Comparison of ENCODE assay signal across 8 cellular contexts in the genomic region with DNA sequence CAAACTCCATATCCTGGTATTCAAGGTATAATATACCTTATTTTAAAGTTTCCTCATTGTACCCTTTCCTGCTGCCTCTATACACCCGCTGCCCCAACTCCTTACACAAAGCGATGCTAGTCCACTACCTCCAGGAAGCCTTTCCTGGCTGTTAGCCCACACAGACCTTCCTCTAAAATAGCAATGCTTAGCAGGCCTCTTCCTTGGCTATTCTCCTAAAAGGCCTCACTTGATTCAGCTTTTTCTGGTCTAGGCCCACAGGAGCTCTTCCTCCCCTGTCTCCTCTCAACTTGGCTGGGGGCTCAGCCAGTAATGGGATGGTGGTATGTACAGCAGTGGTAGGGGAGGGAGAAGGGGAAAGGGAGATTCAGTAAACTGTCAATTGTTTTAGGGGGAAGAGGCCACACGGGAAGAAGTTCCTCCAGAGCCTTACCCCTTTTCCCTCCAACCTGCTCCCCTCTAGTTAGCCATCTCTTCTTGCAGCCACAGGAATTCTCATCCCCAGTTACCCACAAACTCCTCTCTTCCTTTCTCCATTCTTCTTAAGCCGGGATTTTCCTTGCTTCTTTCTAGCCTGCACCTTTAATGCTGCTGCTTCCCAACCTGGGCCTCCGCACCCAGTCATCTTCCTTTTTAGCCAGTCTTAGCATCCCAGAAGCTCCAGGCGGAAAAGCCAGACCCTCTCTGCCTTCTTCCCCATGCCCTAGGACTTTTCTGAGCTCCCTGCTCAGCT. TPM values are rescaled to one million over a fixed set of nuclear protein-coding genes. Genes with fewer than 3 reads are reported as not detected.
DNase-seq lines count a peak whose midpoint lies in the region; ATAC-seq and TF ChIP-seq lines count a peak whose summit lies in the region.

No MANE protein-coding gene starts in this region.

- H3K36me3 Mint-ChIP-seq in naive thymus-derived CD4-positive, alpha-beta T cell, result peaks cover 0 to 25% (median 18%) of the 10 kb centered on the region in 5 donors

- peaks cover 26 to 42% (median 34%) of the 10 kb centered on the region in 7 donors for H3K4me1 Mint-ChIP-seq in naive thymus-derived CD4-positive, alpha-beta T cell

- H3K9me3 Mint-ChIP-seq in naive thymus-derived CD4-positive, alpha-beta T cell, result no peaks in the 10 kb centered on the region

- intact Hi-C loops in naive thymus-derived CD4-positive, alpha-beta T cell (cut with micrococcal nuclease), result loop anchor here in 1 of 2 donors (5.0 kb wide), 1 partner anchor 301 kb away; the partner anchor contains the start of gene MKNK1
- intact Hi-C loops in posterior vena cava (cut with DNase I), result loop anchor here in 1 of 2 donors (5.0 kb wide), 1 partner anchor 41 kb away; the partner anchor contains the start of gene NSUN4

- H3K4me3 Mint-ChIP-seq in naive thymus-derived CD4-positive, alpha-beta T cell, result peak overlapping the region; percentile 94 to 99 (median 98)

- peaks cover 0 to 2% (median 0%) of the 10 kb centered on the region in 5 donors for H3K27me3 Mint-ChIP-seq in naive thymus-derived CD4-positive, alpha-beta T cell

- POLR2A ChIA-PET in naive thymus-derived CD4-positive, alpha-beta T cell (lab: Charles Lee), result interaction anchor here (0.8 kb wide), 1 partner anchor 714 kb away, joined by 3 read pairs; no protein-coding TSS in a partner anchor

- H3K36me3 ChIP-seq in BE2C, result peaks cover 8% of the 10 kb centered on the region
- peaks cover 58% of the 10 kb centered on the region for H3K36me3 ChIP-seq in MG63
- H3K36me3 ChIP-seq in naive thymus-derived CD4-positive, alpha-beta T cell (ENCODE audit: control insufficient read depth in 2 of 3, insufficient read depth in 3 of 3, low read length in 3 of 3), result peaks cover 0 to 34% (median 9%) of the 10 kb centered on the region in 3 experiments

- H3K4me3 ChIP-seq in BE2C (ENCODE audit: low read depth, low read length) (peak overlapping the region; percentile 97), MG63 (peak overlapping the region; percentile 88)
- peak overlapping the region; percentile 83 for H3K4me3 ChIP-seq in naive thymus-derived CD4-positive, alpha-beta T cell (ENCODE audit: low read length)

- peak overlapping the region; percentile 98 for H3K27ac ChIP-seq in naive thymus-derived CD4-positive, alpha-beta T cell (ENCODE audit: low read depth, low read length)

- DNase-seq in BE2C, result no peak
- peak; percentile 48 for DNase-seq in MG63
- DNase-seq in dermis blood vessel endothelial cell, result peak; percentile 66
- DNase-seq in naive thymus-derived CD4-positive, alpha-beta T cell, result no peak
- DNase-seq in posterior vena cava (ENCODE audit: low spot score), result no peak
- DNase-seq in NCI-H1048 (lab: John Stamatoyannopoulos, UW), result no peak
- DNase-seq in stimulated activated CD4-positive, alpha-beta T cell treated with anti-CD3 and anti-CD28 coated beads, Interleukin-2, amount 100 ng/mL, for 48 hours, result no peak
- DNase-seq in HK-2 (ENCODE audit: unreplicated experiment), result no peak

- CTCF ChIA-PET in naive thymus-derived CD4-positive, alpha-beta T cell (lab: Charles Lee), result interaction anchor here (0.6 to 1.0 kb wide), 4 partner anchors 13 to 556 kb away, joined by 3 to 5 read pairs (median 4); no protein-coding TSS in a partner anchor

- H3K27ac Mint-ChIP-seq in naive thymus-derived CD4-positive, alpha-beta T cell, result peak overlapping the region; percentile 14 to 99 (median 96)

- no peaks in the 10 kb centered on the region for H3K4me1 ChIP-seq in BE2C
- peaks cover 19 to 25% of the 10 kb centered on the region in 2 donors for H3K4me1 ChIP-seq in naive thymus-derived CD4-positive, alpha-beta T cell (ENCODE audit: control insufficient read depth in 2 of 2, insufficient read depth in 2 of 2, low read length in 2 of 2)

- no peak for TF ChIP-seq CTCF in BE2C (IDR thresholded peaks at IDR 0.05; ENCODE audit: low read depth, low read length)

- H3K27me3 ChIP-seq in BE2C, result no peaks in the 10 kb centered on the region
- H3K27me3 ChIP-seq in MG63, result no peaks in the 10 kb centered on the region
- no peaks in the 10 kb centered on the region for H3K27me3 ChIP-seq in naive thymus-derived CD4-positive, alpha-beta T cell (ENCODE audit: control insufficient read depth in 2 of 2, insufficient read depth in 2 of 2, low read length in 2 of 2)

- no peaks in the 10 kb centered on the region for H3K9me3 ChIP-seq in BE2C
- H3K9me3 ChIP-seq in MG63, result no peaks in the 10 kb centered on the region
- no peaks in the 10 kb centered on the region for H3K9me3 ChIP-seq in naive thymus-derived CD4-positive, alpha-beta T cell (ENCODE audit: control insufficient read depth in 2 of 3, low read length in 3 of 3)

- ATAC-seq in naive thymus-derived CD4-positive, alpha-beta T cell, result no peak

RNA-seq across cellular contexts. Expression of gene LRRC41, which starts 2.6 kb away (rescaled TPM):
- 40.4 TPM for polyA plus RNA-seq in BE2C (2012; ENCODE audit: insufficient read depth, insufficient read length, low read depth)
- total RNA-seq in MG63 (2014; rRNA removed; shearing (Covaris generic); ENCODE audit: low replicate concordance), result 70.5 and 101 TPM in 2 replicates
- 76.6 and 85.2 TPM in 2 replicates for total RNA-seq in dermis blood vessel endothelial cell
- total RNA-seq in naive thymus-derived CD4-positive, alpha-beta T cell, result 10 to 100 TPM; 34.4 to 50.5 (median 37.2) TPM
- polyA plus RNA-seq in naive thymus-derived CD4-positive, alpha-beta T cell, result 10 to 100 TPM; 52.0 to 63.4 TPM
- 10 to 100 TPM; 40.7 to 45.3 TPM for total RNA-seq in posterior vena cava

RNA-seq across cellular contexts. Expression of gene UQCRH, which starts 2.7 kb away (rescaled TPM):
- polyA plus RNA-seq in BE2C (2012; ENCODE audit: insufficient read depth, insufficient read length, low read depth), result 422 TPM
- total RNA-seq in MG63 (2014; rRNA removed; shearing (Covaris generic); ENCODE audit: low replicate concordance), result 768 and 982 TPM in 2 replicates
- total RNA-seq in dermis blood vessel endothelial cell (236 and 706 TPM in 2 replicates), posterior vena cava (100 to 1,000 TPM; 127 to 149 TPM)
- total RNA-seq in naive thymus-derived CD4-positive, alpha-beta T cell, result 100 to 1,000 TPM; 107 to 260 (median 127) TPM
- polyA plus RNA-seq in naive thymus-derived CD4-positive, alpha-beta T cell, result 100 to 1,000 TPM; 303 to 332 TPM

RNA-seq across cellular contexts. Expression of gene NSUN4, which starts 39.8 kb away (rescaled TPM):
- 18.8 TPM for polyA plus RNA-seq in BE2C (2012; ENCODE audit: insufficient read depth, insufficient read length, low read depth)
- total RNA-seq in MG63 (2014; rRNA removed; shearing (Covaris generic); ENCODE audit: low replicate concordance), result 7.7 and 16.7 TPM in 2 replicates
- total RNA-seq in dermis blood vessel endothelial cell (17.5 and 22.5 TPM in 2 replicates), posterior vena cava (10 to 100 TPM; 17.3 to 18.9 TPM)
- 10 to 100 TPM; 27.1 to 30.7 (median 29.0) TPM for total RNA-seq in naive thymus-derived CD4-positive, alpha-beta T cell
- polyA plus RNA-seq in naive thymus-derived CD4-positive, alpha-beta T cell, result 10 to 100 TPM; 10.2 to 17.3 TPM

RNA-seq across cellular contexts. Expression of gene RAD54L, which starts 53.3 kb away (rescaled TPM):
- 1.2 TPM for polyA plus RNA-seq in BE2C (2012; ENCODE audit: insufficient read depth, insufficient read length, low read depth)
- total RNA-seq in MG63 (2014; rRNA removed; shearing (Covaris generic); ENCODE audit: low replicate concordance), result 3.3 and 15.3 TPM in 2 replicates
- 2.0 and 11.2 TPM in 2 replicates for total RNA-seq in dermis blood vessel endothelial cell
- 10 to 100 TPM in 1 of 5 experiments, 1 to 10 TPM in 3, under 1 TPM in 1; 0.94 to 31.9 (median 2.1) TPM for total RNA-seq in naive thymus-derived CD4-positive, alpha-beta T cell
- polyA plus RNA-seq in naive thymus-derived CD4-positive, alpha-beta T cell, result 1 to 10 TPM in 1 of 2 donors, not detected in 1; 1.2 TPM
- total RNA-seq in posterior vena cava, result under 1 TPM; 0.60 to 0.67 TPM

Comparison
In these comparisons a context has a peak if more than half of its experiments do, and no peak if none do; other contexts are left out.
1. DNase-seq: peak in MG63 (single experiment) and dermis blood vessel endothelial cell (single experiment); none in BE2C (single experiment), naive thymus-derived CD4-positive, alpha-beta T cell (0 of 9), posterior vena cava (single experiment), NCI-H1048 (single experiment), stimulated activated CD4-positive, alpha-beta T cell treated with anti-CD3 and anti-CD28 coated beads, Interleukin-2, amount 100 ng/mL, for 48 hours (0 of 2) and HK-2 (single experiment).
2. Peak in every context shown above with its lines, with median percentiles within 50 percentile points of each other: H3K4me3 ChIP-seq.